Comparison of ENCODE assay signal across 8 cellular contexts in genomic region chr7:5557920-5558401, GRCh38. TPM values are rescaled to one million over a fixed set of nuclear protein-coding genes. Genes with fewer than 3 reads are reported as not detected.
A peak's percentile ranks its signal among the peaks of the same experiment; 100 is the strongest.
DNase-seq lines count a peak whose midpoint lies in the region; ATAC-seq, FAIRE-seq and TF ChIP-seq lines count a peak whose summit lies in the region.

No MANE protein-coding gene starts in this region.

- H3K4me1 Mint-ChIP-seq in T-helper 2 cell treated with Interferon-gamma antibody and Interleukin-4, amounts not matched to agents 5 μg/mL and 100 μg/mL, for 36 hours (ENCODE audit: low read depth) = peaks cover 35% of the 10 kb centered on the region
- peaks cover 40% of the 10 kb centered on the region for H3K4me1 Mint-ChIP-seq in activated naive CD8-positive, alpha-beta T cell treated with anti-CD3 and anti-CD28 coated beads, Interleukin-2, amount 10 ng/mL, durations not matched to agents 7 days and 5 days

- H3K9me3 Mint-ChIP-seq in T-helper 2 cell treated with Interferon-gamma antibody and Interleukin-4, amounts not matched to agents 5 μg/mL and 100 μg/mL, for 36 hours = no peaks in the 10 kb centered on the region
- no peaks in the 10 kb centered on the region for H3K9me3 Mint-ChIP-seq in activated naive CD8-positive, alpha-beta T cell treated with anti-CD3 and anti-CD28 coated beads, Interleukin-2, amount 10 ng/mL, durations not matched to agents 7 days and 5 days

- H3K4me3 Mint-ChIP-seq in T-helper 2 cell treated with Interferon-gamma antibody and Interleukin-4, amounts not matched to agents 5 μg/mL and 100 μg/mL, for 36 hours = peak overlapping the region; percentile 84
- peak overlapping the region; percentile 82 for H3K4me3 Mint-ChIP-seq in activated naive CD8-positive, alpha-beta T cell treated with anti-CD3 and anti-CD28 coated beads, Interleukin-2, amount 10 ng/mL, durations not matched to agents 7 days and 5 days

- no peak overlapping the region for H3K27ac ChIP-seq in keratinocyte (ENCODE audit: control insufficient read depth, insufficient read depth, low read length)

- H3K36me3 ChIP-seq in keratinocyte (ENCODE audit: control insufficient read depth in 2 of 2, extremely low read depth in 1 of 2, insufficient read depth in 2 of 2, low read length in 2 of 2) = no peaks in the 10 kb centered on the region

- peak overlapping the region; percentile 22 for H3K4me2 ChIP-seq in keratinocyte (ENCODE audit: control insufficient read depth, extremely low read depth, insufficient read depth, low read depth, low read length)

- FAIRE-seq in keratinocyte (lab: Jason Lieb, UNC) = no peak

- no peaks in the 10 kb centered on the region for H3K27me3 ChIP-seq in keratinocyte (ENCODE audit: control insufficient read depth, extremely low read depth, insufficient read depth, low read length)

- no peak for TF ChIP-seq CTCF in keratinocyte (optimal IDR thresholded peaks at IDR 0.05 in 1 of 3, IDR thresholded peaks at IDR 0.05 in 1 of 3, conservative IDR thresholded peaks at IDR 0.05 in 1 of 3; ENCODE audit: extremely low read depth in 1 of 3, insufficient read depth in 2 of 3, low read length in 3 of 3)

- no peak overlapping the region for H3K9ac ChIP-seq in keratinocyte (ENCODE audit: control insufficient read depth, extremely low read depth, insufficient read depth, low read length)

- no peaks in the 10 kb centered on the region for H3K36me3 Mint-ChIP-seq in T-helper 2 cell treated with Interferon-gamma antibody and Interleukin-4, amounts not matched to agents 5 μg/mL and 100 μg/mL, for 36 hours (ENCODE audit: low read depth)
- no peaks in the 10 kb centered on the region for H3K36me3 Mint-ChIP-seq in activated naive CD8-positive, alpha-beta T cell treated with anti-CD3 and anti-CD28 coated beads, Interleukin-2, amount 10 ng/mL, durations not matched to agents 7 days and 5 days

- DNase-seq in T-helper 2 cell treated with Interferon-gamma antibody and Interleukin-4, amounts not matched to agents 5 μg/mL and 100 μg/mL, for 36 hours (ENCODE audit: low spot score) = peak; percentile 12
- DNase-seq in T-helper 2 cell = no peak
- DNase-seq in activated naive CD8-positive, alpha-beta T cell treated with anti-CD3 and anti-CD28 coated beads, Interleukin-2, amount 10 ng/mL, durations not matched to agents 7 days and 5 days = peak; percentile 60
- no peak for DNase-seq in keratinocyte (ENCODE audit: low read depth, low spot score)
- peak; percentile 46 for DNase-seq in stimulated activated naive CD8-positive, alpha-beta T cell treated with anti-CD3 and anti-CD28 coated beads, Interleukin-15, Interleukin-2, amounts not matched to agents 100 U/mL and 50 U/mL, for 24 hours
- DNase-seq in NCI-H774 (lab: John Stamatoyannopoulos, UW) = no peak
- DNase-seq in DMS153 (lab: John Stamatoyannopoulos, UW) = no peak

- H3K4me3 ChIP-seq in keratinocyte (ENCODE audit: control insufficient read depth in 2 of 3, extremely low read depth in 1 of 3, insufficient read depth in 2 of 3, low read depth in 1 of 3, low read length in 3 of 3) = no peak overlapping the region

- dilution Hi-C loops in keratinocyte (cut with MboI; ENCODE audit: extremely low pct_ligation_motif_present, low sequenced_read_pairs) = no loop called here

- peak; percentile 26 for ATAC-seq in HG03175 (IDR thresholded peaks at IDR 0.05; ENCODE audit: unreplicated experiment)
- ATAC-seq in activated naive CD8-positive, alpha-beta T cell treated with anti-CD3 and anti-CD28 coated beads, Interleukin-2, amount 10 ng/mL, durations not matched to agents 7 days and 5 days (ENCODE audit: low read depth) = peak; percentile 3
- peak; percentile 1 for ATAC-seq in stimulated activated naive CD8-positive, alpha-beta T cell treated with anti-CD3 and anti-CD28 coated beads, Interleukin-15, Interleukin-2, amounts not matched to agents 100 U/mL and 50 U/mL, for 24 hours

- H3K9me1 ChIP-seq in keratinocyte (ENCODE audit: control insufficient read depth, extremely low read depth, insufficient read depth, low read length) = no peaks in the 10 kb centered on the region

- no peaks in the 10 kb centered on the region for H4K20me1 ChIP-seq in keratinocyte (ENCODE audit: control insufficient read depth, extremely low read depth, insufficient read depth, low read length)

- POLR2A ChIA-PET in activated naive CD8-positive, alpha-beta T cell treated with anti-CD3 and anti-CD28 coated beads, Interleukin-2, amount 10 ng/mL, durations not matched to agents 7 days and 5 days (lab: Charles Lee) = interaction anchor here (1.0 to 2.1 kb wide), 5 partner anchors 19 to 161 kb away, joined by 3 to 17 read pairs (median 5); no protein-coding TSS in a partner anchor

- no peak overlapping the region for H2AFZ ChIP-seq in keratinocyte (ENCODE audit: control insufficient read depth, low read length)

- H3K4me1 ChIP-seq in keratinocyte (ENCODE audit: control insufficient read depth, extremely low read depth, insufficient read depth, low read length) = peaks cover 40% of the 10 kb centered on the region

- H3K27me3 Mint-ChIP-seq in T-helper 2 cell treated with Interferon-gamma antibody and Interleukin-4, amounts not matched to agents 5 μg/mL and 100 μg/mL, for 36 hours (ENCODE audit: low read depth) = peaks cover 19% of the 10 kb centered on the region
- H3K27me3 Mint-ChIP-seq in activated naive CD8-positive, alpha-beta T cell treated with anti-CD3 and anti-CD28 coated beads, Interleukin-2, amount 10 ng/mL, durations not matched to agents 7 days and 5 days = peaks cover 7% of the 10 kb centered on the region

- H3K27ac Mint-ChIP-seq in T-helper 2 cell treated with Interferon-gamma antibody and Interleukin-4, amounts not matched to agents 5 μg/mL and 100 μg/mL, for 36 hours = peak overlapping the region; percentile 72
- peak overlapping the region; percentile 89 for H3K27ac Mint-ChIP-seq in activated naive CD8-positive, alpha-beta T cell treated with anti-CD3 and anti-CD28 coated beads, Interleukin-2, amount 10 ng/mL, durations not matched to agents 7 days and 5 days

- peaks cover 2% of the 10 kb centered on the region for H3K79me2 ChIP-seq in keratinocyte (ENCODE audit: control insufficient read depth, insufficient read depth, low read length)

- no peaks in the 10 kb centered on the region for H3K9me3 ChIP-seq in keratinocyte (ENCODE audit: control insufficient read depth, low read depth, low read length)

RNA-seq across cellular contexts. Expression of gene ACTB, which starts 27.6 kb away (rescaled TPM):
- total RNA-seq in activated naive CD8-positive, alpha-beta T cell treated with anti-CD3 and anti-CD28 coated beads, Interleukin-2, amount 10 ng/mL, durations not matched to agents 7 days and 5 days = 1,000 to 10,000 TPM; 8,205 to 8,750 TPM
- polyA plus RNA-seq in keratinocyte = 1,228 to 8,235 TPM (median 2,524 TPM) in 3 replicates
- polyA plus RNA-seq in keratinocyte (2011; ENCODE audit: low read depth) = 3,632 TPM
- polyA plus RNA-seq in keratinocyte (2011; cell fraction: cytosol; rRNA removed) = 4,849 and 6,825 TPM in 2 replicates
- 2,749 and 3,387 TPM in 2 replicates for polyA plus RNA-seq in keratinocyte (2011; cell fraction: nucleus; rRNA removed)
- polyA plus RNA-seq in keratinocyte (2012; ENCODE audit: low replicate concordance) = 4,481 and 9,157 TPM in 2 replicates
- 3,922 to 40,353 TPM (median 4,512 TPM) in 3 replicates for polyA minus RNA-seq in keratinocyte
- polyA minus RNA-seq in keratinocyte (2011; cell fraction: cytosol; rRNA and poly(A)+ RNA removed) = 6,321 TPM
- 1,165 and 1,651 TPM in 2 replicates for polyA minus RNA-seq in keratinocyte (2011; cell fraction: nucleus; rRNA and poly(A)+ RNA removed)

RNA-seq across cellular contexts. Expression of gene FSCN1, which starts 34.7 kb away (rescaled TPM):
- 10 to 100 TPM; 15.2 to 19.3 TPM for total RNA-seq in activated naive CD8-positive, alpha-beta T cell treated with anti-CD3 and anti-CD28 coated beads, Interleukin-2, amount 10 ng/mL, durations not matched to agents 7 days and 5 days
- 133 to 291 TPM (median 149 TPM) in 3 replicates for polyA plus RNA-seq in keratinocyte
- 120 TPM for polyA plus RNA-seq in keratinocyte (2011; ENCODE audit: low read depth)
- polyA plus RNA-seq in keratinocyte (2011; cell fraction: cytosol; rRNA removed) = 92.2 and 328 TPM in 2 replicates
- polyA plus RNA-seq in keratinocyte (2011; cell fraction: nucleus; rRNA removed) = 106 and 176 TPM in 2 replicates
- 132 and 514 TPM in 2 replicates for polyA plus RNA-seq in keratinocyte (2012; ENCODE audit: low replicate concordance)
- polyA minus RNA-seq in keratinocyte = 100 to 357 TPM (median 134 TPM) in 3 replicates
- polyA minus RNA-seq in keratinocyte (2011; cell fraction: cytosol; rRNA and poly(A)+ RNA removed) = 829 TPM
- 210 and 230 TPM in 2 replicates for polyA minus RNA-seq in keratinocyte (2011; cell fraction: nucleus; rRNA and poly(A)+ RNA removed)

RNA-seq across cellular contexts. Expression of gene FBXL18, which starts 44.4 kb away (rescaled TPM):
- total RNA-seq in activated naive CD8-positive, alpha-beta T cell treated with anti-CD3 and anti-CD28 coated beads, Interleukin-2, amount 10 ng/mL, durations not matched to agents 7 days and 5 days = 10 to 100 TPM; 11.4 to 12.0 TPM
- 3.4 to 8.8 TPM (median 3.6 TPM) in 3 replicates for polyA plus RNA-seq in keratinocyte
- polyA plus RNA-seq in keratinocyte (2011; ENCODE audit: low read depth) = 2.7 TPM
- polyA plus RNA-seq in keratinocyte (2011; cell fraction: cytosol; rRNA removed) = 3.6 and 8.5 TPM in 2 replicates
- polyA plus RNA-seq in keratinocyte (2011; cell fraction: nucleus; rRNA removed) = 9.9 and 14.7 TPM in 2 replicates
- polyA plus RNA-seq in keratinocyte (2012; ENCODE audit: low replicate concordance) = 5.2 and 14.5 TPM in 2 replicates
- 8.8 to 24.4 TPM (median 10.1 TPM) in 3 replicates for polyA minus RNA-seq in keratinocyte
- polyA minus RNA-seq in keratinocyte (2011; cell fraction: cytosol; rRNA and poly(A)+ RNA removed) = 25.5 TPM
- 24.0 and 26.2 TPM in 2 replicates for polyA minus RNA-seq in keratinocyte (2011; cell fraction: nucleus; rRNA and poly(A)+ RNA removed)

Comparison
In these comparisons a context has a peak if more than half of its experiments do, and no peak if none do; other contexts are left out.
1. DNase-seq: peak in T-helper 2 cell treated with Interferon-gamma antibody and Interleukin-4, amounts not matched to agents 5 μg/mL and 100 μg/mL, for 36 hours (single experiment), activated naive CD8-positive, alpha-beta T cell treated with anti-CD3 and anti-CD28 coated beads, Interleukin-2, amount 10 ng/mL, durations not matched to agents 7 days and 5 days (single experiment) and stimulated activated naive CD8-positive, alpha-beta T cell treated with anti-CD3 and anti-CD28 coated beads, Interleukin-15, Interleukin-2, amounts not matched to agents 100 U/mL and 50 U/mL, for 24 hours (single experiment); none in T-helper 2 cell (0 of 5), keratinocyte (single experiment), NCI-H774 (single experiment) and DMS153 (single experiment).
2. Peak in every context shown above with its lines, with median percentiles within 50 percentile points of each other: ATAC-seq.